24 cellular contexts compared by ENCODE assay signal in genomic region chr1:99675994-99676393, GRCh38. TPM values are rescaled to one million over a fixed set of nuclear protein-coding genes. Genes with fewer than 3 reads are reported as not detected.
DNase-seq lines count a peak whose midpoint lies in the region; ATAC-seq, FAIRE-seq and TF ChIP-seq lines count a peak whose summit lies in the region.
"Had no signal": no experiment of that assay in that cellular context is flagged by ENCODE, and none has a peak within 500 bp of the region (broad histone marks: within the 10 kb centered on the region; RNA-seq: fewer than 3 reads in every experiment).

No MANE protein-coding gene starts in this region.

- no peak overlapping the region for H2BK5ac ChIP-seq in neuronal stem cell (ENCODE audit: low read length)

- H3K4me1 ChIP-seq in neuronal stem cell (ENCODE audit: control insufficient read depth in 2 of 2, insufficient read depth in 1 of 2, low read depth in 1 of 2, low read length in 2 of 2) = peaks cover 5 to 13% of the 10 kb centered on the region in 2 donors
- H3K4me1 ChIP-seq: Peyer's patch had no signal

- H3K27me3 ChIP-seq in neuronal stem cell (ENCODE audit: control insufficient read depth in 3 of 3, insufficient read depth in 3 of 3, low read depth in 1 of 3, low read length in 3 of 3) = no peaks in the 10 kb centered on the region
- H3K27me3 ChIP-seq: Peyer's patch had no signal

- no peak overlapping the region for H4K91ac ChIP-seq in neuronal stem cell (ENCODE audit: low read depth, low read length, poor library complexity)

- no CpG with 5 or more reads among the region's 1 CpG for WGBS in neuronal stem cell (ENCODE audit: extremely low coverage in 2 of 2, insufficient read length in 2 of 2, insufficient replicate concordance in 1 of 2), 2 donors

- no peak overlapping the region for H2AK5ac ChIP-seq in neuronal stem cell (ENCODE audit: low read depth, low read length)

- no peak overlapping the region for H3K9ac ChIP-seq in neuronal stem cell (ENCODE audit: low read depth, low read length, poor library complexity)

- TF ChIP-seq CTCF in D721Med (IDR thresholded peaks at IDR 0.05; ENCODE audit: insufficient read depth, missing control alignments) = no peak

- H3K4ac ChIP-seq in neuronal stem cell (ENCODE audit: low read length) = no peak overlapping the region

- H3K4me2 ChIP-seq in neuronal stem cell (ENCODE audit: insufficient read depth, low read length, poor library complexity, severe bottlenecking) = no peak overlapping the region

- no peaks in the 10 kb centered on the region for H3K36me3 ChIP-seq in neuronal stem cell (replicated peaks in 1 of 2; ENCODE audit: control insufficient read depth in 2 of 2, insufficient read depth in 2 of 2, low read length in 2 of 2)
- H3K36me3 ChIP-seq: Peyer's patch had no signal

- H2AFZ ChIP-seq in neuronal stem cell (ENCODE audit: low read length) = no peak overlapping the region

- H3K4me3 ChIP-seq in neuronal stem cell (ENCODE audit: low read length in 2 of 2) = no peak overlapping the region
- H3K4me3 ChIP-seq: Peyer's patch, SK-N-MC had no signal

- intact Hi-C loops in left ventricle myocardium superior (cut with micrococcal nuclease) = no loop called here

- H3K23ac ChIP-seq in neuronal stem cell (ENCODE audit: low read depth, low read length, poor library complexity) = no peak overlapping the region

- peak; percentile 64 for FAIRE-seq in D721Med (lab: Jason Lieb, UNC)

- H2BK120ac ChIP-seq in neuronal stem cell (ENCODE audit: low read depth, low read length) = no peak overlapping the region

- ATAC-seq in left ventricle myocardium superior (peak; percentile 14), HG03378 (IDR thresholded peaks at IDR 0.05; ENCODE audit: unreplicated experiment) (no peak), HG02884 (IDR thresholded peaks at IDR 0.05; ENCODE audit: unreplicated experiment) (no peak)

- H3K18ac ChIP-seq in neuronal stem cell (ENCODE audit: low read length) = no peak overlapping the region

- H3K79me1 ChIP-seq in neuronal stem cell (ENCODE audit: low read depth, low read length) = no peaks in the 10 kb centered on the region

- no peak overlapping the region for H3K14ac ChIP-seq in neuronal stem cell (ENCODE audit: low read length)

- DNase-seq in NCI-H1694 (lab: John Stamatoyannopoulos, UW) (peak; percentile 38), NCI-H1694 treated with DMSO at 0.1 percent for 48 hours (lab: John Stamatoyannopoulos, UW) (no peak), D721Med (ENCODE audit: insufficient read length, low spot score) (no peak), left ventricle myocardium superior (no peak), retina (peak; percentile 42), neuronal stem cell (ENCODE audit: low spot score) (no peak)
- DNase-seq: AML-193; COR-L47; DMS153; GDM1; H7; HFFc6; IMR-90; NCI-H2029; NCI-H510A; NCI-H748 treated with DMSO at 0.1 percent for 48 hours; NK-92 treated with Interleukin-12 subunit alpha and Interleukin-12 subunit beta, amount 100 ng/mL, for 24 hours; Peyer's patch had no signal

- H3K9me3 ChIP-seq in neuronal stem cell (replicated peaks in 1 of 2; ENCODE audit: control insufficient read depth in 2 of 2, insufficient read depth in 1 of 2, low read depth in 1 of 2, low read length in 2 of 2) = no peaks in the 10 kb centered on the region
- H3K9me3 ChIP-seq: Peyer's patch had no signal

- no peak overlapping the region for H4K8ac ChIP-seq in neuronal stem cell (ENCODE audit: low read depth, low read length)

- H3K27ac ChIP-seq in neuronal stem cell (replicated peaks; ENCODE audit: low read length) = no peak overlapping the region
- H3K27ac ChIP-seq: 22Rv1, C4-2B, HL-60, Peyer's patch, SK-N-MC had no signal

- H2BK15ac ChIP-seq in neuronal stem cell (ENCODE audit: low read length) = no peak overlapping the region

- H2BK12ac ChIP-seq in neuronal stem cell (ENCODE audit: low read length) = no peak overlapping the region

RNA-seq across cellular contexts. Expression of gene PALMD, which starts 30.1 kb away (rescaled TPM):
- total RNA-seq in left ventricle myocardium superior = 115 TPM
- not detected for polyA plus RNA-seq in neuronal stem cell (2013, experiment 1 of 2)
- polyA plus RNA-seq in neuronal stem cell (2013, experiment 2 of 2) = not detected
- total RNA-seq: H7, HFFc6 had no signal

Comparison
In these comparisons a context has a peak if more than half of its experiments do, and no peak if none do; other contexts are left out.
1. DNase-seq: peak in NCI-H1694 (single experiment) and retina (single experiment); none in NCI-H1694 treated with DMSO at 0.1 percent for 48 hours (single experiment), D721Med (single experiment), left ventricle myocardium superior (single experiment) and neuronal stem cell (single experiment).